Comparison of ENCODE assay signal across 28 cellular contexts in the genomic region with DNA sequence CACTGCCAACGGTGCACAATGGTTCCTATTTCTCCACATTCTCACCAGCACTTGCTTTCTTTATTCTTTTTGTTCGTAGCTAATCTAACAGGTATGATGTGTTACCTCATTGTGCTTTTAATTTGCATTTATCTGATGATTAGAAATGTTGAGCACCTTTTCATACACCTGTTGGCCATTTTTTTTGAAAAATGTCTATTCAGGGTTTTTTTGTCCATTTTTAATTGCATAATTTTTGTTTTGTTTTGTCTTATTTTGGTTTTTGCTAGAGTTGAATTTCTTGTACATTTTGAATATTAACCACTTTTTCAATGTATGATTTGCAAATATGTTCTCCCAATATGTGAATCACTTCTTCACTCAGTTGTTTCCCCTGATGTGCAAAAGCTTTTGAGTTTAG.
"Had no signal": no experiment of that assay in that cellular context is flagged by ENCODE, and none has a peak within 500 bp of the region (broad histone marks: within the 10 kb centered on the region; RNA-seq: fewer than 3 reads in every experiment).

No MANE protein-coding gene starts in this region.

- H3K9me3 ChIP-seq: colonic mucosa, esophagus muscularis mucosa, esophagus squamous epithelium, gastrocnemius medialis, gastroesophageal sphincter had no signal

- ATAC-seq: effector memory CD8-positive, alpha-beta T cell; esophagus mucosa; foreskin keratinocyte; gastrocnemius medialis; gastroesophageal sphincter; heart left ventricle; heart right ventricle had no signal

- H3K27ac ChIP-seq: colonic mucosa, coronary artery, dorsolateral prefrontal cortex, epithelial cell of prostate, esophagus muscularis mucosa, esophagus squamous epithelium, foreskin keratinocyte, gastrocnemius medialis, gastroesophageal sphincter, heart left ventricle, heart right ventricle had no signal

- H3K4me3 ChIP-seq: colonic mucosa, coronary artery, dorsolateral prefrontal cortex, esophagus muscularis mucosa, esophagus squamous epithelium, gastrocnemius medialis, gastroesophageal sphincter, heart left ventricle, heart right ventricle had no signal

- H3K4me1 ChIP-seq: colonic mucosa, esophagus muscularis mucosa, esophagus squamous epithelium, foreskin keratinocyte, gastrocnemius medialis, gastroesophageal sphincter, heart left ventricle, heart right ventricle had no signal

- H3K36me3 ChIP-seq: colonic mucosa, esophagus muscularis mucosa, esophagus squamous epithelium, gastrocnemius medialis, gastroesophageal sphincter, heart left ventricle, heart right ventricle had no signal

- FAIRE-seq: colon, endometrium, endothelial cell of umbilical vein, frontal cortex had no signal

- H3K27me3 ChIP-seq: colonic mucosa, dorsolateral prefrontal cortex, esophagus muscularis mucosa, esophagus squamous epithelium, foreskin keratinocyte, gastrocnemius medialis, gastroesophageal sphincter, heart left ventricle, heart right ventricle had no signal

- DNase-seq: colonic mucosa; cortex of kidney; dermis blood vessel endothelial cell; dorsolateral prefrontal cortex; effector CD4-positive, alpha-beta T cell; effector CD8-positive, alpha-beta T cell; effector memory CD4-positive, alpha-beta T cell; effector memory CD8-positive, alpha-beta T cell; endodermal cell; erythroblast; esophagus squamous epithelium; foreskin fibroblast; foreskin keratinocyte; foreskin melanocyte; gastrocnemius medialis; glutamatergic neuron; head of caudate nucleus; heart left ventricle; heart right ventricle had no signal
